Comparison of ENCODE assay signal across 1 cellular context in genomic region chr1:27830621-27831424, GRCh38.
TF ChIP-seq lines count a peak whose summit lies in the region.

Gene PPP1R8 (plus strand): TSS chr1:27830782. CDS start chr1:27830836, 54 bp downstream.

TF ChIP-seq in K562, 482 proteins besides CTCF, POLR2A, EP300 and RAD21 (continued from another document):
- TF ChIP-seq JUND (IDR thresholded peaks at IDR 0.05; ENCODE audit: borderline replicate concordance, low read depth, low read length) (peak; percentile 50; the same call in 1 of the 2 replicates), JUND (tag; IDR thresholded peaks at IDR 0.05; ENCODE audit: borderline replicate concordance, low read depth, low read length) (no peak; the same call in 2 of the 3 replicates), GABPB1 (CRISPR knock-in tag; IDR thresholded peaks at IDR 0.05) (peak; percentile 82), ZNF212 (CRISPR knock-in tag; IDR thresholded peaks at IDR 0.05) (no peak), SIN3B (IDR thresholded peaks at IDR 0.05; ENCODE audit: low read depth) (peak; percentile 83; the same call in 1 of the 2 replicates), E2F6 (IDR thresholded peaks at IDR 0.05; ENCODE audit: borderline replicate concordance in 1 of 2, extremely low read depth in 1 of 2, insufficient read depth in 1 of 2, insufficient read length in 1 of 2, low read depth in 1 of 2, low read length in 1 of 2, poor library complexity in 1 of 2, severe bottlenecking in 1 of 2) (peak in 1 of 2 experiments; percentile 54), TBL1XR1 (IDR thresholded peaks at IDR 0.05; ENCODE audit: low read length in 2 of 2) (no peak; a peak in 1 of 4 replicates), HDAC1 (IDR thresholded peaks at IDR 0.05) (0 out of 4 replicates have a peak, but pooled peaks of 1 of the 2 experiments have one; percentile 14), ZNF347 (CRISPR knock-in tag; IDR thresholded peaks at IDR 0.05; ENCODE audit: low read depth) (no peak), ETS1 (conservative IDR thresholded peaks at IDR 0.05; ENCODE audit: control insufficient read depth, low read depth, low read length) (no peak), SNAPC5 (CRISPR knock-in tag; IDR thresholded peaks at IDR 0.05) (no peak), ESRRA (IDR thresholded peaks at IDR 0.05; ENCODE audit: borderline replicate concordance, low read depth) (peak; percentile 35; the same call in 1 of the 2 replicates), E2F3 (CRISPR knock-in tag; IDR thresholded peaks at IDR 0.05) (no peak), ARHGAP35 (IDR thresholded peaks at IDR 0.05; ENCODE audit: partially characterized antibody) (no peak), TCF7 (IDR thresholded peaks at IDR 0.05; ENCODE audit: borderline replicate concordance) (no peak), ZNF695 (CRISPR knock-in tag; IDR thresholded peaks at IDR 0.05) (no peak), ZNF146 (CRISPR knock-in tag; IDR thresholded peaks at IDR 0.05; ENCODE audit: unreplicated experiment) (no peak), SIN3A (IDR thresholded peaks at IDR 0.05; ENCODE audit: borderline replicate concordance in 2 of 2, control insufficient read depth in 1 of 2, low read depth in 2 of 2, low read length in 2 of 2) (no peak; a peak in 2 of 4 replicates), CHD1 (IDR thresholded peaks at IDR 0.05; ENCODE audit: low read length) (peak; percentile 66)
TF ChIP-seq in K562: peak in this region for 145.
